ENCODE assay signal across 9 cellular contexts in genomic region chr6:33075568-33076405, GRCh38. TPM values are rescaled to one million over a fixed set of nuclear protein-coding genes. Genes with fewer than 3 reads are reported as not detected.
DNase-seq lines count a peak whose midpoint lies in the region; ATAC-seq, FAIRE-seq and TF ChIP-seq lines count a peak whose summit lies in the region.
"Had no signal": no experiment of that assay in that cellular context is flagged by ENCODE, and none has a peak within 500 bp of the region (broad histone marks: within the 10 kb centered on the region; RNA-seq: fewer than 3 reads in every experiment).

Gene HLA-DPB1, plus strand, starts transcription at chr6:33075990. Its CDS starts 52 bp downstream, at chr6:33076042.

- CTCF ChIA-PET in CD8-positive, alpha-beta memory T cell (lab: Charles Lee), result interaction anchor here (1.0 to 1.5 kb wide), 7 partner anchors 29 to 237 kb away, joined by 3 to 5 read pairs (median 3); partner anchors contain the start of genes TAP1 and TAP2
- CTCF ChIA-PET in PC-3 (lab: Charles Lee), result no interaction called here

- no peaks in the 10 kb centered on the region for H3K9me3 ChIP-seq in CD8-positive, alpha-beta memory T cell (ENCODE audit: low read length)
- H3K9me3 ChIP-seq in PC-3 (ENCODE audit: low read length), result no peaks in the 10 kb centered on the region

- H3K4me2 ChIP-seq in PC-3 (ENCODE audit: low read length), result no peak within 1 kb of the TSS

- no peaks in the 10 kb centered on the region for H3F3A ChIP-seq in PC-3 (ENCODE audit: low read length, unreplicated experiment)

- H3K9me2 ChIP-seq in PC-3 (replicated peaks; ENCODE audit: low read length), result no peaks in the 10 kb centered on the region

- ATAC-seq in GM18870 (IDR thresholded peaks at IDR 0.05; ENCODE audit: unreplicated experiment) (peak; percentile 75), HG03025 (IDR thresholded peaks at IDR 0.05; ENCODE audit: low FRiP score, unreplicated experiment) (peak; percentile 74), PC-3 (peak; percentile 85)

- intact Hi-C loops in PC-3 (cut with micrococcal nuclease), result no loop called here

- peak within 1 kb of the TSS; percentile 80 to 98 (median 91) for H3K27ac Mint-ChIP-seq in CD8-positive, alpha-beta memory T cell

- no TSS peak for BruUV-seq in PC-3 (replicated peaks; lab: Mats Ljungman, UMichigan)

- H3K4me1 ChIP-seq in CD8-positive, alpha-beta memory T cell (ENCODE audit: insufficient read depth, low read length), result peaks cover 42% of the 10 kb centered on the region
- no peaks in the 10 kb centered on the region for H3K4me1 ChIP-seq in PC-3 (ENCODE audit: insufficient read depth, low read length)

- H3K9me3 Mint-ChIP-seq in CD8-positive, alpha-beta memory T cell, result no peaks in the 10 kb centered on the region

- H3K4me1 Mint-ChIP-seq in CD8-positive, alpha-beta memory T cell, result peaks cover 64 to 89% (median 86%) of the 10 kb centered on the region in 3 donors

- TF ChIP-seq CTCF in PC-3 (conservative IDR thresholded peaks at IDR 0.05; ENCODE audit: low read depth, low read length) (no peak), bronchial epithelial cell (IDR thresholded peaks at IDR 0.05; ENCODE audit: insufficient read depth, low read length, severe bottlenecking) (no peak)

- H3K27me3 ChIP-seq in CD8-positive, alpha-beta memory T cell (ENCODE audit: insufficient read depth, low read length, poor library complexity, severe bottlenecking), result no peaks in the 10 kb centered on the region
- H3K27me3 ChIP-seq in PC-3 (ENCODE audit: low read length), result peaks cover 36% of the 10 kb centered on the region
- H3K27me3 ChIP-seq in bronchial epithelial cell (ENCODE audit: control insufficient read depth, insufficient read depth, low read length), result peaks cover 2% of the 10 kb centered on the region

- H3K36me3 Mint-ChIP-seq in CD8-positive, alpha-beta memory T cell, result peaks cover 0 to 40% (median 8%) of the 10 kb centered on the region in 3 donors

- peak in 4 of 5 donors; percentile 38 to 74 (median 59) for DNase-seq in CD8-positive, alpha-beta memory T cell
- DNase-seq in PC-3 (peak; percentile 59), bronchial epithelial cell (ENCODE audit: low read depth) (peak; percentile 73), kidney tubule cell (ENCODE audit: low spot score) (peak; percentile 59), stromal cell of bone marrow (ENCODE audit: low read depth) (peak; percentile 79), NK-92 (lab: John Stamatoyannopoulos, UW; ENCODE audit: unreplicated experiment) (no peak)

- no peaks in the 10 kb centered on the region for H3K79me2 ChIP-seq in PC-3 (ENCODE audit: low read length)

- POLR2A ChIA-PET in CD8-positive, alpha-beta memory T cell (lab: Charles Lee), result interaction anchor here (0.6 to 1.4 kb wide), 5 partner anchors 101 to 1389 kb away, joined by 3 to 5 read pairs (median 4); no protein-coding TSS in a partner anchor
- POLR2A ChIA-PET in PC-3 (lab: Charles Lee; ENCODE audit: unreplicated experiment), result no interaction called here

- H3K36me3 ChIP-seq in CD8-positive, alpha-beta memory T cell (ENCODE audit: insufficient read depth, low read length), result no peaks in the 10 kb centered on the region
- no peaks in the 10 kb centered on the region for H3K36me3 ChIP-seq in PC-3 (ENCODE audit: low read depth, low read length)
- no peaks in the 10 kb centered on the region for H3K36me3 ChIP-seq in bronchial epithelial cell (ENCODE audit: control insufficient read depth, insufficient read depth, low read length)

- H3K4me3 ChIP-seq in CD8-positive, alpha-beta memory T cell (ENCODE audit: low read length), result peak within 1 kb of the TSS; percentile 84
- no peak within 1 kb of the TSS for H3K4me3 ChIP-seq in PC-3 (ENCODE audit: low read length)
- H3K4me3 ChIP-seq in bronchial epithelial cell (ENCODE audit: low read depth, low read length), result no peak within 1 kb of the TSS
- H3K4me3 ChIP-seq: SK-N-MC had no signal

- H3K27ac ChIP-seq in CD8-positive, alpha-beta memory T cell (ENCODE audit: low read depth, low read length), result peak within 1 kb of the TSS; percentile 87
- H3K27ac ChIP-seq in PC-3 (ENCODE audit: low read length), result no peak within 1 kb of the TSS
- H3K27ac ChIP-seq: SK-N-MC had no signal

- H3K27me3 Mint-ChIP-seq in CD8-positive, alpha-beta memory T cell, result peaks cover 0 to 1% of the 10 kb centered on the region in 2 donors

- H3K9ac ChIP-seq in PC-3 (ENCODE audit: low read length), result no peak within 1 kb of the TSS

- no peak within 1 kb of the TSS for H2AFZ ChIP-seq in PC-3 (ENCODE audit: low read length)

- peak; percentile 32 for FAIRE-seq in bronchial epithelial cell (lab: Jason Lieb, UNC)

- peak within 1 kb of the TSS; percentile 85 to 98 (median 92) for H3K4me3 Mint-ChIP-seq in CD8-positive, alpha-beta memory T cell

- no peaks in the 10 kb centered on the region for H4K20me1 ChIP-seq in PC-3 (ENCODE audit: low read length)

RNA-seq across cellular contexts. Expression of gene HLA-DPB1, which starts in this region (rescaled TPM):
- 10 to 100 TPM; 20.8 to 25.1 TPM for total RNA-seq in CD8-positive, alpha-beta memory T cell
- 178 TPM for polyA plus RNA-seq in CD8-positive, alpha-beta memory T cell
- total RNA-seq in PC-3 (2014; rRNA removed), result not detected in 2 replicates
- 0.53 TPM in 1 of 2 replicates, not detected in the other for total RNA-seq in bronchial epithelial cell

Comparison
In these comparisons a context has a peak if more than half of its experiments do, and no peak if none do; other contexts are left out.
1. RNA of gene HLA-DPB1 (total RNA-seq): 20.8 to 25.1 TPM in CD8-positive, alpha-beta memory T cell; 0.53 TPM in bronchial epithelial cell and not detected in PC-3; every median in the first group is over 10 times any median in the second.
2. Peak in DNase-seq and ATAC-seq in PC-3; RNA of the gene not detected or under 1 TPM.
3. Peak in DNase-seq in bronchial epithelial cell; RNA of the gene not detected or under 1 TPM.
4. Peak in every context shown above with its lines, with median percentiles within 50 percentile points of each other: ATAC-seq.